Comparison of ENCODE assay signal across 28 cellular contexts in genomic region chr9:126164796-126165525, GRCh38.
DNase-seq lines count a peak whose midpoint lies in the region; ATAC-seq and TF ChIP-seq lines count a peak whose summit lies in the region.
"Had no signal": no experiment of that assay in that cellular context is flagged by ENCODE, and none has a peak within 500 bp of the region (broad histone marks: within the 10 kb centered on the region; RNA-seq: fewer than 3 reads in every experiment).

No MANE protein-coding gene starts in this region.

- no peak for TF ChIP-seq CTCF in neural cell (IDR thresholded peaks at IDR 0.05; ENCODE audit: poor library complexity, severe bottlenecking)

- no peaks in the 10 kb centered on the region for H4K20me1 ChIP-seq in neural cell (ENCODE audit: insufficient read depth)

- no peaks in the 10 kb centered on the region for H3K9me3 ChIP-seq in neural cell (ENCODE audit: low read length)
- H3K9me3 ChIP-seq: sigmoid colon, tibial nerve had no signal

- H3K27ac ChIP-seq in cingulate gyrus (ENCODE audit: low read depth, low read length), result peak overlapping the region; percentile 60
- peak overlapping the region; percentile 20 for H3K27ac ChIP-seq in neural cell (ENCODE audit: low read length)
- peak overlapping the region; percentile 55 for H3K27ac ChIP-seq in temporal lobe (ENCODE audit: low read depth, low read length)
- H3K27ac ChIP-seq: parathyroid adenoma, sigmoid colon, tibial nerve had no signal

- H3F3A ChIP-seq in neural cell (ENCODE audit: insufficient read depth, low read length, poor library complexity, severe bottlenecking), result no peaks in the 10 kb centered on the region

- POLR2A ChIA-PET in activated CD4-positive, alpha-beta memory T cell treated with anti-CD3 and anti-CD28 coated beads, Interleukin-2, amount 10 ng/mL, durations not matched to agents 7 days and 5 days (lab: Charles Lee), result no interaction called here
- POLR2A ChIA-PET in activated CD4-positive, alpha-beta memory T cell treated with anti-CD3 and anti-CD28 coated beads for 36 hours (lab: Charles Lee), result no interaction called here

- no peak for TF ChIP-seq RAD21 in neural cell (conservative IDR thresholded peaks at IDR 0.05)

- no peak overlapping the region for H3K4me2 ChIP-seq in neural cell (ENCODE audit: low read length)

- no peaks in the 10 kb centered on the region for H3K27me3 ChIP-seq in neural cell (ENCODE audit: insufficient read depth, low read depth, low read length)
- H3K27me3 ChIP-seq: sigmoid colon, tibial nerve had no signal

- no peaks in the 10 kb centered on the region for H3K4me1 Mint-ChIP-seq in activated CD4-positive, alpha-beta memory T cell treated with anti-CD3 and anti-CD28 coated beads, Interleukin-2, amount 10 ng/mL, durations not matched to agents 7 days and 5 days
- H3K4me1 Mint-ChIP-seq in activated CD4-positive, alpha-beta memory T cell treated with anti-CD3 and anti-CD28 coated beads for 36 hours (ENCODE audit: low read depth), result no peaks in the 10 kb centered on the region
- H3K4me1 Mint-ChIP-seq: mesothelial cell of epicardium; naive thymus-derived CD8-positive, alpha-beta T cell had no signal

- peak; percentile 3 for DNase-seq in activated CD4-positive, alpha-beta memory T cell treated with anti-CD3 and anti-CD28 coated beads, Interleukin-2, amount 10 ng/mL, durations not matched to agents 7 days and 5 days
- no peak for DNase-seq in activated CD4-positive, alpha-beta memory T cell treated with anti-CD3 and anti-CD28 coated beads for 36 hours
- no peak for DNase-seq in dermis blood vessel endothelial cell
- no peak for DNase-seq in NCI-H1092 (lab: John Stamatoyannopoulos, UW)
- DNase-seq: activated naive CD4-positive, alpha-beta T cell treated with anti-CD3 and anti-CD28 coated beads for 36 hours; glutamatergic neuron; GOT3; KG1; kidney glomerular epithelial cell; MM.1S; naive thymus-derived CD8-positive, alpha-beta T cell; NCI-H146; NCI-H510A treated with DMSO at 0.1 percent for 48 hours; SHP77 treated with DMSO at 0.1 percent for 48 hours; sigmoid colon; stimulated activated CD4-positive, alpha-beta T cell treated with anti-CD3 and anti-CD28 coated beads, Interleukin-15, amount 100 ng/mL, for 24 hours; SW 1271 had no signal

- H3K9me2 ChIP-seq in neural cell (ENCODE audit: insufficient read depth, low read length), result no peaks in the 10 kb centered on the region

- no peaks in the 10 kb centered on the region for H3K9me3 Mint-ChIP-seq in activated CD4-positive, alpha-beta memory T cell treated with anti-CD3 and anti-CD28 coated beads, Interleukin-2, amount 10 ng/mL, durations not matched to agents 7 days and 5 days
- H3K9me3 Mint-ChIP-seq in activated CD4-positive, alpha-beta memory T cell treated with anti-CD3 and anti-CD28 coated beads for 36 hours, result no peaks in the 10 kb centered on the region
- H3K9me3 Mint-ChIP-seq: activated naive CD4-positive, alpha-beta T cell treated with anti-CD3 and anti-CD28 coated beads for 36 hours; mesothelial cell of epicardium; naive thymus-derived CD8-positive, alpha-beta T cell; stimulated activated naive CD8-positive, alpha-beta T cell treated with anti-CD3 and anti-CD28 coated beads, Interleukin-15, Interleukin-2, amounts not matched to agents 100 ng/mL and 50 ng/mL, for 24 hours had no signal

- H3K27ac Mint-ChIP-seq in activated CD4-positive, alpha-beta memory T cell treated with anti-CD3 and anti-CD28 coated beads, Interleukin-2, amount 10 ng/mL, durations not matched to agents 7 days and 5 days, result no peak overlapping the region
- H3K27ac Mint-ChIP-seq in activated CD4-positive, alpha-beta memory T cell treated with anti-CD3 and anti-CD28 coated beads for 36 hours, result no peak overlapping the region
- H3K27ac Mint-ChIP-seq: activated naive CD4-positive, alpha-beta T cell treated with anti-CD3 and anti-CD28 coated beads for 36 hours; B cell; mesothelial cell of epicardium; naive thymus-derived CD8-positive, alpha-beta T cell; stimulated activated naive CD8-positive, alpha-beta T cell treated with anti-CD3 and anti-CD28 coated beads, Interleukin-15, Interleukin-2, amounts not matched to agents 100 ng/mL and 50 ng/mL, for 24 hours; WTC11 had no signal

- no peak for TF ChIP-seq EP300 in neural cell (conservative IDR thresholded peaks at IDR 0.05; ENCODE audit: poor library complexity, severe bottlenecking)

- H2AFZ ChIP-seq in neural cell (ENCODE audit: low read depth, low read length), result peak overlapping the region; percentile 2
- H2AFZ ChIP-seq: parathyroid adenoma had no signal

- H3K36me3 ChIP-seq in neural cell (ENCODE audit: insufficient read depth, low read length), result no peaks in the 10 kb centered on the region
- H3K36me3 ChIP-seq: sigmoid colon, tibial nerve had no signal

- H3K36me3 Mint-ChIP-seq in activated CD4-positive, alpha-beta memory T cell treated with anti-CD3 and anti-CD28 coated beads, Interleukin-2, amount 10 ng/mL, durations not matched to agents 7 days and 5 days (ENCODE audit: low read depth), result no peaks in the 10 kb centered on the region
- H3K36me3 Mint-ChIP-seq in activated CD4-positive, alpha-beta memory T cell treated with anti-CD3 and anti-CD28 coated beads for 36 hours, result no peaks in the 10 kb centered on the region
- H3K36me3 Mint-ChIP-seq: mesothelial cell of epicardium; naive thymus-derived CD8-positive, alpha-beta T cell; WTC11 had no signal

- H3K9ac ChIP-seq in neural cell (ENCODE audit: low read length), result peak overlapping the region; percentile 20
- H3K9ac ChIP-seq: parathyroid adenoma had no signal

- no peaks in the 10 kb centered on the region for H3K79me2 ChIP-seq in neural cell (replicated peaks; ENCODE audit: insufficient read depth, low read length)
- H3K79me2 ChIP-seq: parathyroid adenoma had no signal

- H3K4me3 ChIP-seq in neural cell (ENCODE audit: low read length), result no peak overlapping the region
- H3K4me3 ChIP-seq: sigmoid colon, tibial nerve had no signal

- peaks cover 7% of the 10 kb centered on the region for H3K27me3 Mint-ChIP-seq in activated CD4-positive, alpha-beta memory T cell treated with anti-CD3 and anti-CD28 coated beads, Interleukin-2, amount 10 ng/mL, durations not matched to agents 7 days and 5 days
- peaks cover 11% of the 10 kb centered on the region for H3K27me3 Mint-ChIP-seq in activated CD4-positive, alpha-beta memory T cell treated with anti-CD3 and anti-CD28 coated beads for 36 hours

- intact Hi-C loops in activated CD4-positive, alpha-beta memory T cell treated with anti-CD3 and anti-CD28 coated beads for 36 hours (cut with micrococcal nuclease), result no loop called here

- ATAC-seq in GM18868 (IDR thresholded peaks at IDR 0.05; ENCODE audit: unreplicated experiment), result no peak
- ATAC-seq: naive thymus-derived CD8-positive, alpha-beta T cell; Panc1; WTC11 had no signal

- CTCF ChIA-PET in activated CD4-positive, alpha-beta memory T cell treated with anti-CD3 and anti-CD28 coated beads, Interleukin-2, amount 10 ng/mL, durations not matched to agents 7 days and 5 days (lab: Charles Lee), result no interaction called here
- CTCF ChIA-PET in activated CD4-positive, alpha-beta memory T cell treated with anti-CD3 and anti-CD28 coated beads for 36 hours (lab: Charles Lee), result no interaction called here

- no peak overlapping the region for H3K4me3 Mint-ChIP-seq in activated CD4-positive, alpha-beta memory T cell treated with anti-CD3 and anti-CD28 coated beads, Interleukin-2, amount 10 ng/mL, durations not matched to agents 7 days and 5 days
- H3K4me3 Mint-ChIP-seq in activated CD4-positive, alpha-beta memory T cell treated with anti-CD3 and anti-CD28 coated beads for 36 hours, result no peak overlapping the region
- H3K4me3 Mint-ChIP-seq: activated naive CD4-positive, alpha-beta T cell treated with anti-CD3 and anti-CD28 coated beads for 36 hours; B cell; mesothelial cell of epicardium; naive thymus-derived CD8-positive, alpha-beta T cell; stimulated activated naive CD8-positive, alpha-beta T cell treated with anti-CD3 and anti-CD28 coated beads, Interleukin-15, Interleukin-2, amounts not matched to agents 100 ng/mL and 50 ng/mL, for 24 hours; WTC11 had no signal

TF ChIP-seq in neural cell, 6 proteins besides CTCF, POLR2A, EP300 and RAD21:
- TF ChIP-seq TAF1 (IDR thresholded peaks at IDR 0.05; ENCODE audit: low read depth) (no peak), REST (IDR thresholded peaks at IDR 0.05; ENCODE audit: borderline replicate concordance) (no peak)
